ENCODE assay signal across 20 cellular contexts in genomic region chr16:79066621-79067020, GRCh38.
DNase-seq lines count a peak whose midpoint lies in the region; ATAC-seq, FAIRE-seq and TF ChIP-seq lines count a peak whose summit lies in the region.
"Had no signal": no experiment of that assay in that cellular context is flagged by ENCODE, and none has a peak within 500 bp of the region (broad histone marks: within the 10 kb centered on the region; RNA-seq: fewer than 3 reads in every experiment).

No MANE protein-coding gene starts in this region.

- H3K27me3 ChIP-seq in H1 (replicated peaks in 1 of 4; ENCODE audit: control insufficient read depth in 3 of 4, extremely low read depth in 1 of 4, insufficient read depth in 3 of 4, low read length in 3 of 4) (no peaks in the 10 kb centered on the region; a peak in 1 of 7 replicates), ovary (no peaks in the 10 kb centered on the region)
- H3K27me3 ChIP-seq: ascending aorta, SJSA1 had no signal

- H3K23me2 ChIP-seq in H1 (ENCODE audit: low read depth, low read length) = no peaks in the 10 kb centered on the region

- no peak overlapping the region for H2AK5ac ChIP-seq in H1 (ENCODE audit: low read depth, low read length)

- no peak overlapping the region for H3K4me2 ChIP-seq in H1 (ENCODE audit: insufficient read depth in 1 of 2, low read depth in 2 of 2, low read length in 2 of 2)

- TF ChIP-seq EP300 in H1 (IDR thresholded peaks at IDR 0.05; ENCODE audit: borderline replicate concordance in 1 of 2, low read depth in 2 of 2, low read length in 2 of 2) = no peak
- TF ChIP-seq EP300 in ovary (IDR thresholded peaks at IDR 0.05) = no peak

- H3K36me3 ChIP-seq in H1 (ENCODE audit: control insufficient read depth in 2 of 4, insufficient read depth in 4 of 4, low read length in 3 of 4) (no peaks in the 10 kb centered on the region), ovary (no peaks in the 10 kb centered on the region)
- H3K36me3 ChIP-seq: ascending aorta, prostate gland, SJSA1 had no signal

- TF ChIP-seq POLR2A in H1 (IDR thresholded peaks at IDR 0.05; ENCODE audit: control extremely low read depth in 1 of 2, low read depth in 2 of 2, low read length in 2 of 2) = no peak
- TF ChIP-seq POLR2A in ovary (IDR thresholded peaks at IDR 0.05) = no peak

- no peak for FAIRE-seq in H1 (lab: Jason Lieb, UNC)
- FAIRE-seq: GM12891 had no signal

- H4K5ac ChIP-seq in H1 (ENCODE audit: insufficient read length, low read depth, low read length) = no peak overlapping the region

- CTCF ChIA-PET in H1 (lab: Charles Lee; ENCODE audit: partially characterized antibody) = interaction anchor here (0.6 to 1.4 kb wide), 4 partner anchors 19 to 954 kb away, joined by 3 to 4 read pairs (median 3); no protein-coding TSS in a partner anchor

- H3K14ac ChIP-seq in H1 (ENCODE audit: insufficient read length) = no peak overlapping the region

- H3K56ac ChIP-seq in H1 (replicated peaks; ENCODE audit: insufficient read length, low read depth, low read length) = no peak overlapping the region

- no peak for TF ChIP-seq RAD21 in H1 (IDR thresholded peaks at IDR 0.05 in 1 of 2, conservative IDR thresholded peaks at IDR 0.05 in 1 of 2; ENCODE audit: low read depth in 2 of 2, low read length in 2 of 2)

- H3K27ac ChIP-seq in H1 (ENCODE audit: low read depth, low read length) = no peak overlapping the region
- H3K27ac ChIP-seq in ovary = no peak overlapping the region
- H3K27ac ChIP-seq: ascending aorta, prostate gland, SJSA1 had no signal

- no peak overlapping the region for H2BK5ac ChIP-seq in H1 (ENCODE audit: low read depth, low read length)

- no peak overlapping the region for H3K18ac ChIP-seq in H1 (ENCODE audit: extremely low read depth, low read length)

- DNase-seq in DMS79 (lab: John Stamatoyannopoulos, UW) = peak; percentile 73
- DNase-seq in NCI-H1092 (lab: John Stamatoyannopoulos, UW) = peak; percentile 47
- peak; percentile 85 to 96 for DNase-seq in NCI-H524 (lab: John Stamatoyannopoulos, UW)
- DNase-seq in H1 (ENCODE audit: low read depth in 1 of 2, low spot score in 2 of 2) = no peak
- no peak for DNase-seq in ovary
- no peak for DNase-seq in OCI-M1 (lab: John Stamatoyannopoulos, UW)
- DNase-seq: activated CD4-positive, alpha-beta memory T cell treated with anti-CD3 and anti-CD28 coated beads for 36 hours; activated effector memory CD4-positive, alpha-beta T cell treated with Interleukin-2 at 50 U/mL for 16 hours; activated naive CD8-positive, alpha-beta T cell treated with anti-CD3 and anti-CD28 coated beads for 36 hours; CD4-positive, CD25-positive, alpha-beta regulatory T cell; H9; mammary epithelial cell; MV-4-11; NCI-H226; T-cell had no signal

- H2AFZ ChIP-seq in H1 (ENCODE audit: low read length) = no peak overlapping the region

- no peak overlapping the region for H2BK120ac ChIP-seq in H1 (replicated peaks; ENCODE audit: low read depth, low read length)

- H3K4me1 ChIP-seq in H1 (replicated peaks in 1 of 4; ENCODE audit: control insufficient read depth in 3 of 4, insufficient read depth in 4 of 4, low read length in 3 of 4) (peaks cover 0 to 6% (median under 1%) of the 10 kb centered on the region in 4 experiments; a peak in 3 of 7 replicates), ovary (ENCODE audit: insufficient read depth) (peaks cover 11% of the 10 kb centered on the region)
- H3K4me1 ChIP-seq: ascending aorta, prostate gland, SJSA1 had no signal

- no peak overlapping the region for H3K23ac ChIP-seq in H1 (ENCODE audit: insufficient read length)

- no peak overlapping the region for H4K91ac ChIP-seq in H1 (replicated peaks; ENCODE audit: insufficient read length, low read length)

- no peaks in the 10 kb centered on the region for H4K20me1 ChIP-seq in H1 (replicated peaks in 1 of 2; ENCODE audit: control insufficient read depth in 1 of 2, insufficient read depth in 2 of 2, low read length in 2 of 2)

- H3K9me3 ChIP-seq in H1 (ENCODE audit: insufficient read depth in 2 of 2, low read depth in 1 of 2, low read length in 1 of 2) (no peaks in the 10 kb centered on the region), ovary (no peaks in the 10 kb centered on the region)
- H3K9me3 ChIP-seq: ascending aorta, prostate gland, SJSA1 had no signal

- no peak overlapping the region for H3K9ac ChIP-seq in H1 (replicated peaks in 1 of 4; ENCODE audit: extremely low read depth in 1 of 4, low read depth in 3 of 4, low read length in 3 of 4)

- H3K4me3 ChIP-seq in H1 (ENCODE audit: extremely low read depth in 1 of 4, insufficient read depth in 2 of 4, low read depth in 3 of 4, low read length in 4 of 4) (no peak overlapping the region), ovary (no peak overlapping the region)
- H3K4me3 ChIP-seq: ascending aorta, prostate gland, SJSA1 had no signal

- ATAC-seq in GM18861 (IDR thresholded peaks at IDR 0.05; ENCODE audit: unreplicated experiment) = no peak
- ATAC-seq: T-cell had no signal

- no peaks in the 10 kb centered on the region for H3K79me2 ChIP-seq in H1 (ENCODE audit: control insufficient read depth in 1 of 2, insufficient read depth in 2 of 2, low read length in 2 of 2)

- H2BK12ac ChIP-seq in H1 (ENCODE audit: low read depth, low read length) = no peak overlapping the region

- POLR2A ChIA-PET in H1 (lab: Charles Lee; ENCODE audit: partially characterized antibody) = interaction anchor here (0.8 kb wide), 1 partner anchor 11 kb away, joined by 4 read pairs; no protein-coding TSS in a partner anchor

- peak overlapping the region; percentile 75; the same call in 1 of the 2 replicates for H2BK20ac ChIP-seq in H1 (ENCODE audit: low read length)

- no peak overlapping the region for H2BK15ac ChIP-seq in H1 (ENCODE audit: low read length)

- H3K79me1 ChIP-seq in H1 (ENCODE audit: low read depth, low read length) = no peaks in the 10 kb centered on the region

- intact Hi-C loops in ovary (cut with DNase I) = no loop called here

- H3K4ac ChIP-seq in H1 (replicated peaks; ENCODE audit: insufficient read length, low read depth, low read length) = no peak overlapping the region

- 79% methylated on average over 7 of the region's 7 CpGs; no CpG with 5 or more reads in 1 of the 2 experiments for WGBS in H1 (ENCODE audit: extremely low coverage in 1 of 2, insufficient coverage in 1 of 2, insufficient read length in 1 of 2, insufficient replicate concordance in 2 of 2, low coverage in 1 of 2, low lambda C conversion rate in 2 of 2, missing lambda C conversion rate in 1 of 2), 2 experiments
- 82 to 86% (median 85%) methylated on average over 7 of the region's 7 CpGs for WGBS in ovary, 3 donors

- TF ChIP-seq CTCF in H1 (IDR thresholded peaks at IDR 0.05; ENCODE audit: control extremely low read depth in 1 of 3, insufficient read depth in 1 of 3, low read depth in 1 of 3, low read length in 3 of 3) = no peak
- TF ChIP-seq CTCF in ovary (IDR thresholded peaks at IDR 0.05) = no peak

- H4K8ac ChIP-seq in H1 (ENCODE audit: extremely low read depth, insufficient read depth, low read length) = no peak overlapping the region

TF ChIP-seq in H1, 55 proteins besides CTCF, POLR2A, EP300 and RAD21:
- TF ChIP-seq, protein P1, sequence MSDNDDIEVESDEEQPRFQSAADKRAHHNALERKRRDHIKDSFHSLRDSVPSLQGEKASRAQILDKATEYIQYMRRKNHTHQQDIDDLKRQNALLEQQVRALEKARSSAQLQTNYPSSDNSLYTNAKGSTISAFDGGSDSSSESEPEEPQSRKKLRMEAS (IDR thresholded peaks at IDR 0.05) = 0 out of 2 replicates have a peak, but pooled peaks have one; percentile 11
- TF ChIP-seq E2F6 (IDR thresholded peaks at IDR 0.05) = peak; percentile 31; the same call in 1 of the 2 replicates
- no peak for TF ChIP-seq FOSL1 (IDR thresholded peaks at IDR 0.05; ENCODE audit: insufficient read depth, low read depth, low read length)

Comparison
In these comparisons a context has a peak if more than half of its experiments do, and no peak if none do; other contexts are left out.
1. DNase-seq: peak in DMS79 (single experiment), NCI-H1092 (single experiment) and NCI-H524 (2 of 2); none in H1 (0 of 2), ovary (0 of 5) and OCI-M1 (single experiment).